1 cellular context compared by ENCODE assay signal in the genomic region with DNA sequence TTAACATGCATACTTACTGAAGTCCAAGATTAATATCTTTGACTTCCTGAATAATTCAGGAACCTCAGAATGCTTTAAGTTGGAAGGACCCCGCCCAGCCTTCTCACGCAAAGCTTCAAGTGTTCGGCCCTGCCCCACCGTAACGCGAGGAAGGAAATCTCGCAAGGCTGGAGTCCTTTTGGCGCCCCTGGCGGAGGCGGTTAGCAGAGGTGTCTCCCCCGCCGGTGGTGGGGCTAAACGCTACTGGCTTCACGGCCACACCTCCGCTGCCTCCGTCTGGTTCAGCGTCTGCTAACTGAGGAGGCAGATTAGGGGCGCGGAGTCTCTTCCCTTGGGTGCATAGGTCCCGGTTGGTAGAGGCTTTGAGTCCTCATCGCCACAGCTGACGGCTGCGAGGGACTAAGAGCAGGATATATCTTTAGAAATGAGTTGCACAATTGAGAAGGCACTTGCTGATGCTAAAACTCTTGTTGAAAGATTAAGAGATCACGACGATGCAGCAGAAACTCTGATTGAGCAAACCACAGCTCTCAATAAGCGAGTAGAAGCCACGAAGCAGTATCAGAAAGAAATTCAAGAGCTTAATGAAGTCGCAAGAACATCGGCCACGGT.
TF ChIP-seq lines count a peak whose summit lies in the region.

No MANE protein-coding gene starts in this region.

TF ChIP-seq in K562, 482 proteins besides CTCF, POLR2A, EP300 and RAD21:
- TF ChIP-seq CBFB (CRISPR knock-in tag; IDR thresholded peaks at IDR 0.05), result no peak
- TF ChIP-seq, protein P1, sequence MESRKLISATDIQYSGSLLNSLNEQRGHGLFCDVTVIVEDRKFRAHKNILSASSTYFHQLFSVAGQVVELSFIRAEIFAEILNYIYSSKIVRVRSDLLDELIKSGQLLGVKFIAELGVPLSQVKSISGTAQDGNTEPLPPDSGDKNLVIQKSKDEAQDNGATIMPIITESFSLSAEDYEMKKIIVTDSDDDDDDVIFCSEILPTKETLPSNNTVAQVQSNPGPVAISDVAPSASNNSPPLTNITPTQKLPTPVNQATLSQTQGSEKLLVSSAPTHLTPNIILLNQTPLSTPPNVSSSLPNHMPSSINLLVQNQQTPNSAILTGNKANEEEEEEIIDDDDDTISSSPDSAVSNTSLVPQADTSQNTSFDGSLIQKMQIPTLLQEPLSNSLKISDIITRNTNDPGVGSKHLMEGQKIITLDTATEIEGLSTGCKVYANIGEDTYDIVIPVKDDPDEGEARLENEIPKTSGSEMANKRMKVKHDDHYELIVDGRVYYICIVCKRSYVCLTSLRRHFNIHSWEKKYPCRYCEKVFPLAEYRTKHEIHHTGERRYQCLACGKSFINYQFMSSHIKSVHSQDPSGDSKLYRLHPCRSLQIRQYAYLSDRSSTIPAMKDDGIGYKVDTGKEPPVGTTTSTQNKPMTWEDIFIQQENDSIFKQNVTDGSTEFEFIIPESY (CRISPR knock-in tag; IDR thresholded peaks at IDR 0.05), result peak; percentile 95
- TF ChIP-seq, protein P2, sequence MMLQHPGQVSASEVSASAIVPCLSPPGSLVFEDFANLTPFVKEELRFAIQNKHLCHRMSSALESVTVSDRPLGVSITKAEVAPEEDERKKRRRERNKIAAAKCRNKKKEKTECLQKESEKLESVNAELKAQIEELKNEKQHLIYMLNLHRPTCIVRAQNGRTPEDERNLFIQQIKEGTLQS (IDR thresholded peaks at IDR 0.05), result peak; percentile 29; the same call in 1 of the 2 replicates
- TF ChIP-seq, protein P2 (CRISPR knock-in tag; conservative IDR thresholded peaks at IDR 0.05), result no peak
- no peak for TF ChIP-seq ZC3H8 (IDR thresholded peaks at IDR 0.05)
- TF ChIP-seq, protein P3, sequence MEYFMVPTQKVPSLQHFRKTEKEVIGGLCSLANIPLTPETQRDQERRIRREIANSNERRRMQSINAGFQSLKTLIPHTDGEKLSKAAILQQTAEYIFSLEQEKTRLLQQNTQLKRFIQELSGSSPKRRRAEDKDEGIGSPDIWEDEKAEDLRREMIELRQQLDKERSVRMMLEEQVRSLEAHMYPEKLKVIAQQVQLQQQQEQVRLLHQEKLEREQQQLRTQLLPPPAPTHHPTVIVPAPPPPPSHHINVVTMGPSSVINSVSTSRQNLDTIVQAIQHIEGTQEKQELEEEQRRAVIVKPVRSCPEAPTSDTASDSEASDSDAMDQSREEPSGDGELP (CRISPR knock-in tag; IDR thresholded peaks at IDR 0.05; ENCODE audit: borderline replicate concordance), result peak; percentile 41; the same call in 1 of the 2 replicates
- no peak for TF ChIP-seq ZBED1 (IDR thresholded peaks at IDR 0.05)
- no peak for TF ChIP-seq ZNF143 (CRISPR knock-in tag; IDR thresholded peaks at IDR 0.05)
- TF ChIP-seq TEAD1 (CRISPR knock-in tag; IDR thresholded peaks at IDR 0.05), result no peak
- no peak for TF ChIP-seq ZNF347 (CRISPR knock-in tag; IDR thresholded peaks at IDR 0.05; ENCODE audit: low read depth)
- TF ChIP-seq FOS (IDR thresholded peaks at IDR 0.05; ENCODE audit: extremely low read depth, insufficient read length), result no peak
- TF ChIP-seq, protein P4, sequence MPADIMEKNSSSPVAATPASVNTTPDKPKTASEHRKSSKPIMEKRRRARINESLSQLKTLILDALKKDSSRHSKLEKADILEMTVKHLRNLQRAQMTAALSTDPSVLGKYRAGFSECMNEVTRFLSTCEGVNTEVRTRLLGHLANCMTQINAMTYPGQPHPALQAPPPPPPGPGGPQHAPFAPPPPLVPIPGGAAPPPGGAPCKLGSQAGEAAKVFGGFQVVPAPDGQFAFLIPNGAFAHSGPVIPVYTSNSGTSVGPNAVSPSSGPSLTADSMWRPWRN (IDR thresholded peaks at IDR 0.05; ENCODE audit: low read depth), result no peak
